In the genomic region with DNA sequence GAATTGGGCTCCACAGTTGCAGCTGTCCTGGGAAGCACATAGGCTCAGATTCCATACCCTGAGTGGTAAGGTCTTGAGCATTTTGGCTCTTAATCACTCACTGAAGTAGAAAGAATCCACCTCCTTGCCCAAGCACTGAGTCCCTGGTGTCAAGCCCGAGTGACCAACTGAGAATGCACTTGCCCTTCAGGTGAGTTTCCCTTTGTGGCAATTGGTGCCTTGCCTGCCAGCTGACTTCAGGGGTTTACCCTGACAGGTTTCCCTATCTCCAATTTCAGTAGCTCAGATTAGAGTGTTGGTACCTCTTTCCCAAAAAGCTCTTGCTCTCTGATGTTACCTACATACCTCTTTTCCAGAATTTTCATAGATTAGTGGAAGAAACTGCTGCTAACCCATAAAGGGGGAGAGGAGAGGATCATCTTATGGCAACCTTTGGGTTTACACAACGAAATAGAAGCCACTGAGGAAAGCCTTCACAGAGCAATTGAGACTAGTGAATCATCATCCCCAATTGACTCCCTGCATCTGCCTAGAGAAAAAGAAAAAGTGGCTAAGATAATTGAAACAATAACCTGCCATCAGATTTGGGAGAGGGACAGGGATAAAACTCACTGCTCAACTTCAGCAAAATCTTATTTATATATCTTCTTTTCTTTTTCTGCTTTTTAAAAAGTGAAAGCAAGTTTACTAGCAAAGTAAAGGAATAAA, we compare ENCODE assay signal across 23 cellular contexts. TPM values are rescaled to one million over a fixed set of nuclear protein-coding genes. Genes with fewer than 3 reads are reported as not detected.
A peak's percentile ranks its signal among the peaks of the same experiment; 100 is the strongest.
DNase-seq lines count a peak whose midpoint lies in the region; ATAC-seq and TF ChIP-seq lines count a peak whose summit lies in the region.
"Had no signal": no experiment of that assay in that cellular context is flagged by ENCODE, and none has a peak within 500 bp of the region (broad histone marks: within the 10 kb centered on the region; RNA-seq: fewer than 3 reads in every experiment).

No MANE protein-coding gene starts in this region.

- 61% methylated on average over 2 of the region's 2 CpGs for WGBS in esophagus muscularis mucosa

- no peak for TF ChIP-seq EP300 in esophagus muscularis mucosa (IDR thresholded peaks at IDR 0.05)

- H3K4me2 ChIP-seq in osteoblast (ENCODE audit: insufficient read depth, low read length) = no peak overlapping the region
- H3K4me2 ChIP-seq: BLaER1 treated with 17β-estradiol and CSF1 and Interleukin-3, amounts not matched to agents 10 nM and 100 nM had no signal

- TF ChIP-seq CTCF in esophagus muscularis mucosa (IDR thresholded peaks at IDR 0.05) = no peak
- no peak for TF ChIP-seq CTCF in osteoblast (IDR thresholded peaks at IDR 0.05; ENCODE audit: extremely low read depth, low read depth, low read length)

- H3K27me3 Mint-ChIP-seq in activated CD4-positive, alpha-beta T cell treated with anti-CD3 and anti-CD28 coated beads for 36 hours = peaks cover 5% of the 10 kb centered on the region

- H3K9me3 ChIP-seq in esophagus muscularis mucosa (peaks cover 0 to 4% (median 0%) of the 10 kb centered on the region in 4 donors), osteoblast (ENCODE audit: low read depth, low read length) (no peaks in the 10 kb centered on the region)

- H3K4me1 Mint-ChIP-seq in activated CD4-positive, alpha-beta T cell treated with anti-CD3 and anti-CD28 coated beads for 36 hours = peaks cover 8% of the 10 kb centered on the region
- H3K4me1 Mint-ChIP-seq: CD8-positive, alpha-beta memory T cell had no signal

- no peak for DNase-seq in activated CD4-positive, alpha-beta T cell treated with anti-CD3 and anti-CD28 coated beads for 36 hours
- no peak for DNase-seq in activated CD4-positive, alpha-beta T cell treated with anti-CD3 and anti-CD28 coated beads for 1 hour
- DNase-seq in LHCN-M2 (ENCODE audit: low read depth) (peak; percentile 7), esophagus muscularis mucosa (ENCODE audit: extremely low spot score) (peak; percentile 70), AG08395 (ENCODE audit: low spot score) (no peak), osteoblast (ENCODE audit: insufficient read length, low spot score, missing footprints) (no peak)
- DNase-seq: CD8-positive, alpha-beta memory T cell; GM23248; HCEC 1CT; KBM-7; NCI-H1092 treated with DMSO at 0.1 percent for 48 hours; NCI-H1694; NCI-H2107; NCI-H345; NCI-H526; SHP77 treated with DMSO at 0.1 percent for 48 hours had no signal

- CTCF ChIA-PET in activated CD4-positive, alpha-beta T cell treated with anti-CD3 and anti-CD28 coated beads for 36 hours (lab: Charles Lee) = no interaction called here

- no peaks in the 10 kb centered on the region for H3K36me3 ChIP-seq in esophagus muscularis mucosa
- H3K36me3 ChIP-seq in osteoblast (ENCODE audit: insufficient read depth, low read length) = no peaks in the 10 kb centered on the region

- peaks cover 18% of the 10 kb centered on the region for H3K9me3 Mint-ChIP-seq in activated CD4-positive, alpha-beta T cell treated with anti-CD3 and anti-CD28 coated beads for 36 hours (ENCODE audit: low read depth)

- H2AFZ ChIP-seq in osteoblast (ENCODE audit: low read length) = no peak overlapping the region
- H2AFZ ChIP-seq: GM23248 had no signal

- TF ChIP-seq POLR2A in esophagus muscularis mucosa (IDR thresholded peaks at IDR 0.05; ENCODE audit: low read depth) = no peak

- no peak overlapping the region for H3K27ac ChIP-seq in esophagus muscularis mucosa (replicated peaks in 1 of 4)
- H3K27ac ChIP-seq in skin epidermis = peak overlapping the region in 13 of 21 experiments; percentile 19 to 80 (median 56)
- H3K27ac ChIP-seq in osteoblast (ENCODE audit: low read depth, low read length) = no peak overlapping the region
- H3K27ac ChIP-seq: BLaER1 treated with 17β-estradiol and CSF1 and Interleukin-3, amounts not matched to agents 10 nM and 100 nM; GM23248 had no signal

- H3K4me3 Mint-ChIP-seq in activated CD4-positive, alpha-beta T cell treated with anti-CD3 and anti-CD28 coated beads for 36 hours = no peak overlapping the region
- H3K4me3 Mint-ChIP-seq: CD8-positive, alpha-beta memory T cell had no signal

- H3K4me1 ChIP-seq in esophagus muscularis mucosa (peaks cover 0 to 4% (median 3%) of the 10 kb centered on the region in 4 donors), osteoblast (ENCODE audit: insufficient read depth, low read length) (peaks cover 5% of the 10 kb centered on the region)

- no peaks in the 10 kb centered on the region for H3K79me2 ChIP-seq in osteoblast (ENCODE audit: insufficient read depth, low read length)

- intact Hi-C loops in activated CD4-positive, alpha-beta T cell treated with anti-CD3 and anti-CD28 coated beads for 36 hours (cut with DNase I, micrococcal nuclease) = no loop called here
- intact Hi-C loops in esophagus muscularis mucosa (cut with DNase I) = no loop called here

- H3K4me3 ChIP-seq in esophagus muscularis mucosa (no peak overlapping the region), skin epidermis (no peak overlapping the region), osteoblast (ENCODE audit: insufficient read depth, low read length) (no peak overlapping the region)
- H3K4me3 ChIP-seq: BLaER1 treated with 17β-estradiol and CSF1 and Interleukin-3, amounts not matched to agents 10 nM and 100 nM; GM23248 had no signal

- peak; percentile 68 for ATAC-seq in activated CD4-positive, alpha-beta T cell treated with anti-CD3 and anti-CD28 coated beads for 36 hours
- no peak for ATAC-seq in HG03460 (IDR thresholded peaks at IDR 0.05; ENCODE audit: unreplicated experiment)
- ATAC-seq: SK-N-SH treated with all-trans-retinoic acid at 6 μM for 48 hours had no signal

- H3K36me3 Mint-ChIP-seq in activated CD4-positive, alpha-beta T cell treated with anti-CD3 and anti-CD28 coated beads for 36 hours (ENCODE audit: low read depth) = peaks cover 8% of the 10 kb centered on the region

- H4K20me1 ChIP-seq in osteoblast (ENCODE audit: insufficient read depth, low read length) = no peaks in the 10 kb centered on the region
- H4K20me1 ChIP-seq: BLaER1 treated with 17β-estradiol and CSF1 and Interleukin-3, amounts not matched to agents 10 nM and 100 nM had no signal

- POLR2A ChIA-PET in activated CD4-positive, alpha-beta T cell treated with anti-CD3 and anti-CD28 coated beads for 36 hours (lab: Charles Lee) = no interaction called here

- H3K27me3 ChIP-seq in esophagus muscularis mucosa = no peaks in the 10 kb centered on the region
- H3K27me3 ChIP-seq in osteoblast (ENCODE audit: insufficient read depth, low read length) = no peaks in the 10 kb centered on the region
- H3K27me3 ChIP-seq: BLaER1 treated with 17β-estradiol and CSF1 and Interleukin-3, amounts not matched to agents 10 nM and 100 nM had no signal

- H3K27ac Mint-ChIP-seq in activated CD4-positive, alpha-beta T cell treated with anti-CD3 and anti-CD28 coated beads for 36 hours = no peak overlapping the region
- H3K27ac Mint-ChIP-seq: CD8-positive, alpha-beta memory T cell had no signal

RNA-seq across cellular contexts. Expression of gene CCL28, which starts 48.6 kb away (rescaled TPM):
- total RNA-seq in activated CD4-positive, alpha-beta T cell treated with anti-CD3 and anti-CD28 coated beads for 36 hours = 10 to 100 TPM; 13.9 to 18.0 TPM
- 1.5 and 4.0 TPM in 2 replicates for total RNA-seq in LHCN-M2 (2014; rRNA removed)
- 1.5 TPM for polyA plus RNA-seq in LHCN-M2 (2012)
- 1 to 10 TPM; 2.2 to 3.3 (median 2.3) TPM for total RNA-seq in esophagus muscularis mucosa
- 11.8 and 15.6 TPM in 2 replicates for total RNA-seq in osteoblast
- total RNA-seq: A172, Daoy, M059J had no signal

RNA-seq across cellular contexts. Expression of gene HMGCS1, which starts 50.4 kb away (rescaled TPM):
- total RNA-seq in activated CD4-positive, alpha-beta T cell treated with anti-CD3 and anti-CD28 coated beads for 36 hours = 100 to 1,000 TPM in 1 of 2 experiments, 10 to 100 TPM in 1; 95.2 to 102 TPM
- total RNA-seq in LHCN-M2 (2014; rRNA removed) = 10.3 and 17.6 TPM in 2 replicates
- polyA plus RNA-seq in LHCN-M2 (2012) = 22.4 TPM
- total RNA-seq in esophagus muscularis mucosa = 10 to 100 TPM; 11.1 to 19.9 (median 12.7) TPM
- 222 and 277 TPM in 2 replicates for total RNA-seq in osteoblast

Comparison
In these comparisons a context has a peak if more than half of its experiments do, and no peak if none do; other contexts are left out.
1. DNase-seq: peak in LHCN-M2 (single experiment) and esophagus muscularis mucosa (single experiment); none in activated CD4-positive, alpha-beta T cell treated with anti-CD3 and anti-CD28 coated beads for 36 hours (single experiment), activated CD4-positive, alpha-beta T cell treated with anti-CD3 and anti-CD28 coated beads for 1 hour (single experiment), AG08395 (single experiment) and osteoblast (single experiment).
2. H3K27ac ChIP-seq: peak in skin epidermis (13 of 21); none in esophagus muscularis mucosa (0 of 4) and osteoblast (single experiment).